In genomic region chr19:35641515-35642151, GRCh38 we compare ENCODE assay signal across 9 cellular contexts. TPM values are rescaled to one million over a fixed set of nuclear protein-coding genes. Genes with fewer than 3 reads are reported as not detected.
DNase-seq lines count a peak whose midpoint lies in the region; ATAC-seq and TF ChIP-seq lines count a peak whose summit lies in the region.
"Had no signal": no experiment of that assay in that cellular context is flagged by ENCODE, and none has a peak within 500 bp of the region (broad histone marks: within the 10 kb centered on the region; RNA-seq: fewer than 3 reads in every experiment).

Gene ETV2, plus strand, starts transcription at chr19:35641745. Its CDS starts 716 bp downstream, at chr19:35642461.

- H3K9me3 ChIP-seq in osteoblast (ENCODE audit: low read depth, low read length) = no peaks in the 10 kb centered on the region

- DNase-seq in ELF-1 (ENCODE audit: low read depth, low spot score) = peak; percentile 75
- peak; percentile 16 for DNase-seq in SK-MEL-5 (ENCODE audit: low read depth, low spot score)
- DNase-seq in central memory CD4-positive, alpha-beta T cell = peak; percentile 13
- peak; percentile 77 for DNase-seq in osteoblast (ENCODE audit: insufficient read length, low spot score, missing footprints)
- DNase-seq in COR-L47 (lab: John Stamatoyannopoulos, UW) = no peak
- DNase-seq in NCI-H146 (lab: John Stamatoyannopoulos, UW) = no peak

- no peaks in the 10 kb centered on the region for H3K79me2 ChIP-seq in osteoblast (ENCODE audit: insufficient read depth, low read length)

- no peaks in the 10 kb centered on the region for H4K20me1 ChIP-seq in osteoblast (ENCODE audit: insufficient read depth, low read length)

- H3K36me3 ChIP-seq in osteoblast (ENCODE audit: insufficient read depth, low read length) = peaks cover 12% of the 10 kb centered on the region

- no peaks in the 10 kb centered on the region for H3K27me3 ChIP-seq in osteoblast (ENCODE audit: insufficient read depth, low read length)

- peaks cover 11% of the 10 kb centered on the region for H3K4me1 ChIP-seq in osteoblast (ENCODE audit: insufficient read depth, low read length)

- no peak for ATAC-seq in GM21526 (IDR thresholded peaks at IDR 0.05; ENCODE audit: low FRiP score, unreplicated experiment)
- ATAC-seq in GM19324 (IDR thresholded peaks at IDR 0.05; ENCODE audit: low FRiP score, unreplicated experiment) = no peak

- in situ Hi-C loops in SK-MEL-5 (cut with HindIII; ENCODE audit: low pct_unique_long_range_greater_than_20kb, low sequenced_read_pairs) = no loop called here

- H2AFZ ChIP-seq in osteoblast (ENCODE audit: low read length) = peak within 1 kb of the TSS; percentile 70

- no peak within 1 kb of the TSS for H3K27ac ChIP-seq in osteoblast (ENCODE audit: low read depth, low read length)

- H3K4me3 ChIP-seq in osteoblast (ENCODE audit: insufficient read depth, low read length) = peak within 1 kb of the TSS; percentile 42

- no peak for TF ChIP-seq CTCF in osteoblast (IDR thresholded peaks at IDR 0.05; ENCODE audit: extremely low read depth, low read depth, low read length)

- peak within 1 kb of the TSS; percentile 55 for H3K4me2 ChIP-seq in osteoblast (ENCODE audit: insufficient read depth, low read length)

RNA-seq across cellular contexts. Expression of gene ETV2, which starts in this region (rescaled TPM):
- 0.40 TPM in 1 of 2 replicates, not detected in the other for total RNA-seq in SK-MEL-5 (2014; rRNA removed; shearing (Covaris generic))
- 1.2 TPM in 2 replicates for polyA plus RNA-seq in SK-MEL-5 (2015; cell fraction: cytosol; rRNA removed)
- 1.5 TPM in 1 of 2 replicates, not detected in the other for polyA plus RNA-seq in SK-MEL-5 (2015; cell fraction: nucleus; rRNA removed)
- total RNA-seq in osteoblast = 0.29 and 0.36 TPM in 2 replicates
- total RNA-seq: myocyte had no signal

Comparison
In these comparisons a context has a peak if more than half of its experiments do, and no peak if none do; other contexts are left out.
1. Peak in DNase-seq, H3K4me3 ChIP-seq and H3K4me2 ChIP-seq in osteoblast; RNA of the gene not detected or under 1 TPM.
2. DNase-seq: peak in ELF-1 (single experiment), SK-MEL-5 (single experiment) and central memory CD4-positive, alpha-beta T cell (single experiment); none in COR-L47 (single experiment) and NCI-H146 (single experiment).